Comparison of ENCODE assay signal across 8 cellular contexts in genomic region chr5:136082390-136083193, GRCh38. TPM values are rescaled to one million over a fixed set of nuclear protein-coding genes. Genes with fewer than 3 reads are reported as not detected.
DNase-seq lines count a peak whose midpoint lies in the region; TF ChIP-seq lines count a peak whose summit lies in the region.

No MANE protein-coding gene starts in this region.

- H3K27ac ChIP-seq in brain microvascular endothelial cell, result no peak overlapping the region

- DNase-seq in DMS114 treated with DMSO at 0.1 percent for 48 hours (lab: John Stamatoyannopoulos, UW; ENCODE audit: unreplicated experiment), result peak; percentile 70
- DNase-seq in HT1080 (ENCODE audit: low read depth), result peak; percentile 69
- DNase-seq in T-helper 2 cell, result peak; percentile 20 to 45 (median 36)
- peak; percentile 81 for DNase-seq in brain microvascular endothelial cell
- DNase-seq in islet precursor cell, result peak; percentile 88
- peak; percentile 44 for DNase-seq in stimulated activated CD4-positive, alpha-beta T cell treated with anti-CD3 and anti-CD28 coated beads, Interleukin-4, amount 100 ng/mL, for 1 hour
- no peak for DNase-seq in SW480 (ENCODE audit: low spot score)
- DNase-seq in NCI-H2107 treated with DMSO at 0.1 percent for 48 hours (lab: John Stamatoyannopoulos, UW; ENCODE audit: unreplicated experiment), result no peak

- H3K4me3 ChIP-seq in brain microvascular endothelial cell (ENCODE audit: low read depth, low read length), result no peak overlapping the region

- in situ Hi-C loops in brain microvascular endothelial cell (cut with HindIII; ENCODE audit: low pct_ligation_motif_present, low sequenced_read_pairs), result no loop called here

- no peaks in the 10 kb centered on the region for H3K27me3 ChIP-seq in brain microvascular endothelial cell (replicated peaks)

- H3K36me3 ChIP-seq in brain microvascular endothelial cell (replicated peaks), result no peaks in the 10 kb centered on the region

- peak; percentile 80 for TF ChIP-seq CTCF in brain microvascular endothelial cell (IDR thresholded peaks at IDR 0.05; ENCODE audit: low read depth, low read length, missing control alignments)

RNA-seq across cellular contexts. Expression of gene SMAD5, which starts 50.1 kb away (rescaled TPM):
- total RNA-seq in HT1080 (2014; rRNA removed; shearing (Covaris generic)), result 57.0 and 67.8 TPM in 2 replicates
- 31.6 and 43.9 TPM in 2 replicates for polyA plus RNA-seq in HT1080 (2015; cell fraction: cytosol; rRNA removed)
- polyA plus RNA-seq in HT1080 (2015; cell fraction: nucleus; rRNA removed), result 44.1 and 58.2 TPM in 2 replicates

RNA-seq across cellular contexts. Expression of gene TGFBI, which starts 53.8 kb away (rescaled TPM):
- 34.9 and 56.4 TPM in 2 replicates for total RNA-seq in HT1080 (2014; rRNA removed; shearing (Covaris generic))
- 170 and 171 TPM in 2 replicates for polyA plus RNA-seq in HT1080 (2015; cell fraction: cytosol; rRNA removed)
- polyA plus RNA-seq in HT1080 (2015; cell fraction: nucleus; rRNA removed), result 147 and 174 TPM in 2 replicates

Comparison
In these comparisons a context has a peak if more than half of its experiments do, and no peak if none do; other contexts are left out.
1. DNase-seq: peak in DMS114 treated with DMSO at 0.1 percent for 48 hours (single experiment), HT1080 (single experiment), T-helper 2 cell (5 of 5), brain microvascular endothelial cell (single experiment), islet precursor cell (single experiment) and stimulated activated CD4-positive, alpha-beta T cell treated with anti-CD3 and anti-CD28 coated beads, Interleukin-4, amount 100 ng/mL, for 1 hour (single experiment); none in SW480 (single experiment) and NCI-H2107 treated with DMSO at 0.1 percent for 48 hours (single experiment).